ENCODE assay signal across 1 cellular context in the genomic region with DNA sequence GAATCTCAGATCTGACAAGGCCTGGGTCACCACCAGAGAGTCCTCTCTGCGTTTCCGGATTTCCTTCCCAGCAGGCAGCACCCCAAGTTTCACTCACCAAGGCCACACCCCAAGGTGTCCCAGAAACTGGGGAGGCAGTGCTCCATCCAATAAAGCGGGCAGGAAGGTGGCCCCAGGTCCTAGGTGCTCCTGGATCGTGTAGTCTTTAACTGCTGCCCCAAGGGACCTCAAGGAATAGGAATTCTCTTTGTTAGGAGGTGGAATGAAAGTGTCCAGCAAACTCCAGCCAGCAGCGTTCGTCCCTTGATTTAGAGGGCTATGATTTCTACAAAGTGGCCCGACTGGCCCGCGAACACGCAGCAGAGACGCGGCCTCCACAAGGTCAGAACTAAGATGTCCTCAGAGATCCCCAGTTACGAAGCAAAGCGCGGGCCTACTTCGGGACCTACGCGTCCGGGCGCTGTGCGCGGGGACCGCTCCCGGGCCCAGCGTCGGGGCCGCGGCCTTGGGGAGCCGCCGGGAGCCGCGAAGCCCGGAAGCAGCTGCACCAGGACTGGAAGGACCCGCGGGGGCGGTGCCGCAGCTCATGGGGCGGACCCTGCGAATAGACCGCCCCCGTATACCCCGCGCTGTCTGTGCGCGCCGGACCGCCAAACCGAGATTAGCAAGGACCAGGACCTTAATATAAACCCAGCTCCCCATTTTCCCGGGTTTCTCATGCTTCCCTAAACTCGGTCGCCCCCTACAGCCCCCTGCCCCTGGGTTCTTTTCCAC.
TF ChIP-seq lines count a peak whose summit lies in the region.

A gene with protein sequence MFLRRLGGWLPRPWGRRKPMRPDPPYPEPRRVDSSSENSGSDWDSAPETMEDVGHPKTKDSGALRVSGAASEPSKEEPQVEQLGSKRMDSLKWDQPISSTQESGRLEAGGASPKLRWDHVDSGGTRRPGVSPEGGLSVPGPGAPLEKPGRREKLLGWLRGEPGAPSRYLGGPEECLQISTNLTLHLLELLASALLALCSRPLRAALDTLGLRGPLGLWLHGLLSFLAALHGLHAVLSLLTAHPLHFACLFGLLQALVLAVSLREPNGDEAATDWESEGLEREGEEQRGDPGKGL (minus strand): TSS at position 555 of the 774 bp plus-strand sequence. CDS start 831 bp downstream, outside the sequence.

TF ChIP-seq in K562, 482 proteins besides CTCF, POLR2A, EP300 and RAD21 (continued from another document and continues in another):
- TF ChIP-seq, protein P1, sequence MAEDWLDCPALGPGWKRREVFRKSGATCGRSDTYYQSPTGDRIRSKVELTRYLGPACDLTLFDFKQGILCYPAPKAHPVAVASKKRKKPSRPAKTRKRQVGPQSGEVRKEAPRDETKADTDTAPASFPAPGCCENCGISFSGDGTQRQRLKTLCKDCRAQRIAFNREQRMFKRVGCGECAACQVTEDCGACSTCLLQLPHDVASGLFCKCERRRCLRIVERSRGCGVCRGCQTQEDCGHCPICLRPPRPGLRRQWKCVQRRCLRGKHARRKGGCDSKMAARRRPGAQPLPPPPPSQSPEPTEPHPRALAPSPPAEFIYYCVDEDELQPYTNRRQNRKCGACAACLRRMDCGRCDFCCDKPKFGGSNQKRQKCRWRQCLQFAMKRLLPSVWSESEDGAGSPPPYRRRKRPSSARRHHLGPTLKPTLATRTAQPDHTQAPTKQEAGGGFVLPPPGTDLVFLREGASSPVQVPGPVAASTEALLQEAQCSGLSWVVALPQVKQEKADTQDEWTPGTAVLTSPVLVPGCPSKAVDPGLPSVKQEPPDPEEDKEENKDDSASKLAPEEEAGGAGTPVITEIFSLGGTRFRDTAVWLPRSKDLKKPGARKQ (CRISPR knock-in tag; IDR thresholded peaks at IDR 0.05) = no peak
- TF ChIP-seq RFX7 (CRISPR knock-in tag; IDR thresholded peaks at IDR 0.05) (peak; percentile 46; the same call in 1 of the 2 replicates), IFI16 (CRISPR knock-in tag; IDR thresholded peaks at IDR 0.05) (peak; percentile 68; the same call in 1 of the 2 replicates), RBM15 (IDR thresholded peaks at IDR 0.05; ENCODE audit: insufficient read depth, low read length) (no peak), ETV6 (IDR thresholded peaks at IDR 0.05; ENCODE audit: borderline replicate concordance in 1 of 2, low read depth in 2 of 2, low read length in 1 of 2) (no peak), ETV6 (CRISPR knock-in tag; IDR thresholded peaks at IDR 0.05; ENCODE audit: borderline replicate concordance) (no peak), ZNF134 (CRISPR knock-in tag; conservative IDR thresholded peaks at IDR 0.05) (0 out of 2 replicates have a peak, but pooled peaks have one; percentile 5), TBP (optimal IDR thresholded peaks at IDR 0.05; ENCODE audit: low read depth, low read length) (peak; percentile 89), CTBP1 (IDR thresholded peaks at IDR 0.05; ENCODE audit: borderline replicate concordance) (peak; percentile 80), SP1 (CRISPR knock-in tag; IDR thresholded peaks at IDR 0.05) (peak; percentile 86; the same call in 1 of the 2 replicates), NR4A1 (CRISPR knock-in tag; IDR thresholded peaks at IDR 0.05) (peak; percentile 84; the same call in 1 of the 2 replicates), NR4A1 (tag; IDR thresholded peaks at IDR 0.05) (no peak), RBFOX2 (IDR thresholded peaks at IDR 0.05; ENCODE audit: low read depth, low read length) (peak; percentile 96), TEAD4 (IDR thresholded peaks at IDR 0.05; ENCODE audit: low read length) (peak; percentile 11; the same call in 1 of the 2 replicates), TEAD4 (CRISPR knock-in tag; IDR thresholded peaks at IDR 0.05; ENCODE audit: borderline replicate concordance) (no peak), RBM34 (IDR thresholded peaks at IDR 0.05; ENCODE audit: borderline replicate concordance, insufficient read depth, low read length) (peak; percentile 60; the same call in 1 of the 2 replicates), GTF2F1 (IDR thresholded peaks at IDR 0.05; ENCODE audit: low read depth, low read length) (peak; percentile 84; the same call in 1 of the 2 replicates)
- TF ChIP-seq, protein P2, sequence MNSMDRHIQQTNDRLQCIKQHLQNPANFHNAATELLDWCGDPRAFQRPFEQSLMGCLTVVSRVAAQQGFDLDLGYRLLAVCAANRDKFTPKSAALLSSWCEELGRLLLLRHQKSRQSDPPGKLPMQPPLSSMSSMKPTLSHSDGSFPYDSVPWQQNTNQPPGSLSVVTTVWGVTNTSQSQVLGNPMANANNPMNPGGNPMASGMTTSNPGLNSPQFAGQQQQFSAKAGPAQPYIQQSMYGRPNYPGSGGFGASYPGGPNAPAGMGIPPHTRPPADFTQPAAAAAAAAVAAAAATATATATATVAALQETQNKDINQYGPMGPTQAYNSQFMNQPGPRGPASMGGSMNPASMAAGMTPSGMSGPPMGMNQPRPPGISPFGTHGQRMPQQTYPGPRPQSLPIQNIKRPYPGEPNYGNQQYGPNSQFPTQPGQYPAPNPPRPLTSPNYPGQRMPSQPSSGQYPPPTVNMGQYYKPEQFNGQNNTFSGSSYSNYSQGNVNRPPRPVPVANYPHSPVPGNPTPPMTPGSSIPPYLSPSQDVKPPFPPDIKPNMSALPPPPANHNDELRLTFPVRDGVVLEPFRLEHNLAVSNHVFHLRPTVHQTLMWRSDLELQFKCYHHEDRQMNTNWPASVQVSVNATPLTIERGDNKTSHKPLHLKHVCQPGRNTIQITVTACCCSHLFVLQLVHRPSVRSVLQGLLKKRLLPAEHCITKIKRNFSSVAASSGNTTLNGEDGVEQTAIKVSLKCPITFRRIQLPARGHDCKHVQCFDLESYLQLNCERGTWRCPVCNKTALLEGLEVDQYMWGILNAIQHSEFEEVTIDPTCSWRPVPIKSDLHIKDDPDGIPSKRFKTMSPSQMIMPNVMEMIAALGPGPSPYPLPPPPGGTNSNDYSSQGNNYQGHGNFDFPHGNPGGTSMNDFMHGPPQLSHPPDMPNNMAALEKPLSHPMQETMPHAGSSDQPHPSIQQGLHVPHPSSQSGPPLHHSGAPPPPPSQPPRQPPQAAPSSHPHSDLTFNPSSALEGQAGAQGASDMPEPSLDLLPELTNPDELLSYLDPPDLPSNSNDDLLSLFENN (IDR thresholded peaks at IDR 0.05; ENCODE audit: low read depth in 2 of 2, low read length in 2 of 2) = 0 out of 4 replicates have a peak, but pooled peaks of 1 of the 2 experiments have one; percentile 33
- TF ChIP-seq, protein P3, sequence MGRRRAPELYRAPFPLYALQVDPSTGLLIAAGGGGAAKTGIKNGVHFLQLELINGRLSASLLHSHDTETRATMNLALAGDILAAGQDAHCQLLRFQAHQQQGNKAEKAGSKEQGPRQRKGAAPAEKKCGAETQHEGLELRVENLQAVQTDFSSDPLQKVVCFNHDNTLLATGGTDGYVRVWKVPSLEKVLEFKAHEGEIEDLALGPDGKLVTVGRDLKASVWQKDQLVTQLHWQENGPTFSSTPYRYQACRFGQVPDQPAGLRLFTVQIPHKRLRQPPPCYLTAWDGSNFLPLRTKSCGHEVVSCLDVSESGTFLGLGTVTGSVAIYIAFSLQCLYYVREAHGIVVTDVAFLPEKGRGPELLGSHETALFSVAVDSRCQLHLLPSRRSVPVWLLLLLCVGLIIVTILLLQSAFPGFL (CRISPR knock-in tag; IDR thresholded peaks at IDR 0.05) = peak; percentile 46; the same call in 1 of the 2 replicates
- TF ChIP-seq, protein P4, sequence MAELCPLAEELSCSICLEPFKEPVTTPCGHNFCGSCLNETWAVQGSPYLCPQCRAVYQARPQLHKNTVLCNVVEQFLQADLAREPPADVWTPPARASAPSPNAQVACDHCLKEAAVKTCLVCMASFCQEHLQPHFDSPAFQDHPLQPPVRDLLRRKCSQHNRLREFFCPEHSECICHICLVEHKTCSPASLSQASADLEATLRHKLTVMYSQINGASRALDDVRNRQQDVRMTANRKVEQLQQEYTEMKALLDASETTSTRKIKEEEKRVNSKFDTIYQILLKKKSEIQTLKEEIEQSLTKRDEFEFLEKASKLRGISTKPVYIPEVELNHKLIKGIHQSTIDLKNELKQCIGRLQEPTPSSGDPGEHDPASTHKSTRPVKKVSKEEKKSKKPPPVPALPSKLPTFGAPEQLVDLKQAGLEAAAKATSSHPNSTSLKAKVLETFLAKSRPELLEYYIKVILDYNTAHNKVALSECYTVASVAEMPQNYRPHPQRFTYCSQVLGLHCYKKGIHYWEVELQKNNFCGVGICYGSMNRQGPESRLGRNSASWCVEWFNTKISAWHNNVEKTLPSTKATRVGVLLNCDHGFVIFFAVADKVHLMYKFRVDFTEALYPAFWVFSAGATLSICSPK (IDR thresholded peaks at IDR 0.05; ENCODE audit: borderline replicate concordance) = peak; percentile 75; the same call in 1 of the 2 replicates
- TF ChIP-seq, protein P5, sequence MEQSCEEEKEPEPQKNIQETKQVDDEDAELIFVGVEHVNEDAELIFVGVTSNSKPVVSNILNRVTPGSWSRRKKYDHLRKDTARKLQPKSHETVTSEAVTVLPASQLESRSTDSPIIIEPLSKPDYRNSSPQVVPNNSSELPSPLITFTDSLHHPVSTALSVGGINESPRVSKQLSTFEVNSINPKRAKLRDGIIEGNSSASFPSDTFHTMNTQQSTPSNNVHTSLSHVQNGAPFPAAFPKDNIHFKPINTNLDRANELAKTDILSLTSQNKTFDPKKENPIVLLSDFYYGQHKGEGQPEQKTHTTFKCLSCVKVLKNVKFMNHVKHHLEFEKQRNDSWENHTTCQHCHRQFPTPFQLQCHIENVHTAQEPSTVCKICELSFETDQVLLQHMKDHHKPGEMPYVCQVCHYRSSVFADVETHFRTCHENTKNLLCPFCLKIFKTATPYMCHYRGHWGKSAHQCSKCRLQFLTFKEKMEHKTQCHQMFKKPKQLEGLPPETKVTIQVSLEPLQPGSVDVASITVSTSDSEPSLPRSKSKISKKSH (CRISPR knock-in tag; IDR thresholded peaks at IDR 0.05) = peak; percentile 95
- TF ChIP-seq, protein P6, sequence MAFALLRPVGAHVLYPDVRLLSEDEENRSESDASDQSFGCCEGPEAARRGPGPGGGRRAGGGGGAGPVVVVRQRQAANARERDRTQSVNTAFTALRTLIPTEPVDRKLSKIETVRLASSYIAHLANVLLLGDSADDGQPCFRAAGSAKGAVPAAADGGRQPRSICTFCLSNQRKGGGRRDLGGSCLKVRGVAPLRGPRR (CRISPR knock-in tag; IDR thresholded peaks at IDR 0.05) = peak; percentile 84
- TF ChIP-seq, protein P7, sequence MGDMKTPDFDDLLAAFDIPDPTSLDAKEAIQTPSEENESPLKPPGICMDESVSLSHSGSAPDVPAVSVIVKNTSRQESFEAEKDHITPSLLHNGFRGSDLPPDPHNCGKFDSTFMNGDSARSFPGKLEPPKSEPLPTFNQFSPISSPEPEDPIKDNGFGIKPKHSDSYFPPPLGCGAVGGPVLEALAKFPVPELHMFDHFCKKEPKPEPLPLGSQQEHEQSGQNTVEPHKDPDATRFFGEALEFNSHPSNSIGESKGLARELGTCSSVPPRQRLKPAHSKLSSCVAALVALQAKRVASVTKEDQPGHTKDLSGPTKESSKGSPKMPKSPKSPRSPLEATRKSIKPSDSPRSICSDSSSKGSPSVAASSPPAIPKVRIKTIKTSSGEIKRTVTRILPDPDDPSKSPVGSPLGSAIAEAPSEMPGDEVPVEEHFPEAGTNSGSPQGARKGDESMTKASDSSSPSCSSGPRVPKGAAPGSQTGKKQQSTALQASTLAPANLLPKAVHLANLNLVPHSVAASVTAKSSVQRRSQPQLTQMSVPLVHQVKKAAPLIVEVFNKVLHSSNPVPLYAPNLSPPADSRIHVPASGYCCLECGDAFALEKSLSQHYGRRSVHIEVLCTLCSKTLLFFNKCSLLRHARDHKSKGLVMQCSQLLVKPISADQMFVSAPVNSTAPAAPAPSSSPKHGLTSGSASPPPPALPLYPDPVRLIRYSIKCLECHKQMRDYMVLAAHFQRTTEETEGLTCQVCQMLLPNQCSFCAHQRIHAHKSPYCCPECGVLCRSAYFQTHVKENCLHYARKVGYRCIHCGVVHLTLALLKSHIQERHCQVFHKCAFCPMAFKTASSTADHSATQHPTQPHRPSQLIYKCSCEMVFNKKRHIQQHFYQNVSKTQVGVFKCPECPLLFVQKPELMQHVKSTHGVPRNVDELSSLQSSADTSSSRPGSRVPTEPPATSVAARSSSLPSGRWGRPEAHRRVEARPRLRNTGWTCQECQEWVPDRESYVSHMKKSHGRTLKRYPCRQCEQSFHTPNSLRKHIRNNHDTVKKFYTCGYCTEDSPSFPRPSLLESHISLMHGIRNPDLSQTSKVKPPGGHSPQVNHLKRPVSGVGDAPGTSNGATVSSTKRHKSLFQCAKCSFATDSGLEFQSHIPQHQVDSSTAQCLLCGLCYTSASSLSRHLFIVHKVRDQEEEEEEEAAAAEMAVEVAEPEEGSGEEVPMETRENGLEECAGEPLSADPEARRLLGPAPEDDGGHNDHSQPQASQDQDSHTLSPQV (IDR thresholded peaks at IDR 0.05) = no peak
- TF ChIP-seq, protein P8, sequence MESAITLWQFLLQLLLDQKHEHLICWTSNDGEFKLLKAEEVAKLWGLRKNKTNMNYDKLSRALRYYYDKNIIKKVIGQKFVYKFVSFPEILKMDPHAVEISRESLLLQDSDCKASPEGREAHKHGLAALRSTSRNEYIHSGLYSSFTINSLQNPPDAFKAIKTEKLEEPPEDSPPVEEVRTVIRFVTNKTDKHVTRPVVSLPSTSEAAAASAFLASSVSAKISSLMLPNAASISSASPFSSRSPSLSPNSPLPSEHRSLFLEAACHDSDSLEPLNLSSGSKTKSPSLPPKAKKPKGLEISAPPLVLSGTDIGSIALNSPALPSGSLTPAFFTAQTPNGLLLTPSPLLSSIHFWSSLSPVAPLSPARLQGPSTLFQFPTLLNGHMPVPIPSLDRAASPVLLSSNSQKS (CRISPR knock-in tag; IDR thresholded peaks at IDR 0.05) = no peak
- TF ChIP-seq, protein P9, sequence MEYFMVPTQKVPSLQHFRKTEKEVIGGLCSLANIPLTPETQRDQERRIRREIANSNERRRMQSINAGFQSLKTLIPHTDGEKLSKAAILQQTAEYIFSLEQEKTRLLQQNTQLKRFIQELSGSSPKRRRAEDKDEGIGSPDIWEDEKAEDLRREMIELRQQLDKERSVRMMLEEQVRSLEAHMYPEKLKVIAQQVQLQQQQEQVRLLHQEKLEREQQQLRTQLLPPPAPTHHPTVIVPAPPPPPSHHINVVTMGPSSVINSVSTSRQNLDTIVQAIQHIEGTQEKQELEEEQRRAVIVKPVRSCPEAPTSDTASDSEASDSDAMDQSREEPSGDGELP (CRISPR knock-in tag; IDR thresholded peaks at IDR 0.05; ENCODE audit: borderline replicate concordance) = peak; percentile 96
- TF ChIP-seq, protein P10, sequence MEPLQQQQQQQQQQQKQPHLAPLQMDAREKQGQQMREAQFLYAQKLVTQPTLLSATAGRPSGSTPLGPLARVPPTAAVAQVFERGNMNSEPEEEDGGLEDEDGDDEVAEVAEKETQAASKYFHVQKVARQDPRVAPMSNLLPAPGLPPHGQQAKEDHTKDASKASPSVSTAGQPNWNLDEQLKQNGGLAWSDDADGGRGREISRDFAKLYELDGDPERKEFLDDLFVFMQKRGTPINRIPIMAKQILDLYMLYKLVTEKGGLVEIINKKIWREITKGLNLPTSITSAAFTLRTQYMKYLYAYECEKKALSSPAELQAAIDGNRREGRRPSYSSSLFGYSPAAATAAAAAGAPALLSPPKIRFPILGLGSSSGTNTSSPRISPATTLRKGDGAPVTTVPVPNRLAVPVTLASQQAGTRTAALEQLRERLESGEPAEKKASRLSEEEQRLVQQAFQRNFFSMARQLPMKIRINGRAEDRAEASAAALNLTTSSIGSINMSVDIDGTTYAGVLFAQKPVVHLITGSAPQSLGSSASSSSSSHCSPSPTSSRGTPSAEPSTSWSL (CRISPR knock-in tag; IDR thresholded peaks at IDR 0.05; ENCODE audit: borderline replicate concordance) = 0 out of 2 replicates have a peak, but pooled peaks have one; percentile 44
